In the genomic region with DNA sequence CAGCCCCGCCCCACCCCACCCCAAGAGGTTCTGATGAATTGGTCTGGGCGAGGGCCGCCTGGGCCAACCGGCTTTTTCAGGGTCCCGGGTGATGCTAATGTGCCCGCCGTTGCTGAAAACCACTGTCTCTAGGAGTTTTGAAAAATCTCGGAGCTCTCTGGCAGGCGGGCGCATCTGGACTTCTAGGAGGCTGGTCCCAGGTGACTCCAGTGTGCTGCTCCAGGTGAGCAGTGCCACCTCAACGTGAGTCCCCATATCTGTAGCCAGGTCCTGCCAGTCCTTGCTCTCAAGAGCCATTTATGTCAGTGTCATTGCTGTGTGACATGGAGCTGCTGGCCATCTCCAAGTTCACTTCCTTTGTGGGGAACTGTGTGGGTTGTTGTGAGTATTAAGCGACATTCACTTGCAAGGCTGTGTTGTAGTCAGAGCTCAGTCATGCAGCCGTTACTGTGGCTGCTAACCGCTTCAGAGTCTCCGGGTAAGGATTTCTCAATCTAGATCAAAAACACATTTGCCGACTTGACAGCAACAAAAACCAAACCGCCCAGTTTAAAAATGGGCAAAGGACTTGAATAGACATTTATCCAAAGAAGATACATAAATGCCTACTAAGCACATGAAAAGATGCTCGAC, we compare ENCODE assay signal across 8 cellular contexts. TPM values are rescaled to one million over a fixed set of nuclear protein-coding genes. Genes with fewer than 3 reads are reported as not detected.
DNase-seq lines count a peak whose midpoint lies in the region; ATAC-seq and TF ChIP-seq lines count a peak whose summit lies in the region.

A gene (minus strand): TSS at position 361 of the 633 bp plus-strand sequence. CDS start 8,264 bp downstream, outside the sequence.

- H3K9me3 ChIP-seq in BLaER1 treated with 17β-estradiol and CSF1 and Interleukin-3, amounts not matched to agents 10 nM and 100 nM (replicated peaks in 1 of 11), result peaks cover 0 to 7% (median 0%) of the 10 kb centered on the region in 11 experiments; a peak in 6 of 22 replicates
- H3K9me3 ChIP-seq in PC-3 (ENCODE audit: low read length), result no peaks in the 10 kb centered on the region
- H3K9me3 ChIP-seq in hepatocyte (ENCODE audit: low read depth), result no peaks in the 10 kb centered on the region

- H3K27ac ChIP-seq in BLaER1 treated with 17β-estradiol and CSF1 and Interleukin-3, amounts not matched to agents 10 nM and 100 nM, result peak within 1 kb of the TSS in 10 of 11 experiments; percentile 73 to 99 (median 92); a peak in 21 of 22 replicates
- H3K27ac ChIP-seq in PC-3 (ENCODE audit: low read length), result peak within 1 kb of the TSS; percentile 10; the same call in 1 of the 2 replicates
- peak within 1 kb of the TSS; percentile 79 for H3K27ac ChIP-seq in hepatocyte

- intact Hi-C loops in PC-3 (cut with micrococcal nuclease), result no loop called here

- H3K4me3 ChIP-seq in BLaER1 treated with 17β-estradiol and CSF1 and Interleukin-3, amounts not matched to agents 10 nM and 100 nM, result peak within 1 kb of the TSS; percentile 61 to 90 (median 79)
- H3K4me3 ChIP-seq in PC-3 (ENCODE audit: low read length), result peak within 1 kb of the TSS; percentile 69
- peak within 1 kb of the TSS; percentile 51 for H3K4me3 ChIP-seq in hepatocyte

- 53% methylated on average over 18 of the region's 18 CpGs for WGBS in hepatocyte (ENCODE audit: low lambda C conversion rate, missing lambda C conversion rate)

- peak within 1 kb of the TSS; percentile 75 to 99 (median 91) for H3K9ac ChIP-seq in BLaER1 treated with 17β-estradiol and CSF1 and Interleukin-3, amounts not matched to agents 10 nM and 100 nM
- H3K9ac ChIP-seq in PC-3 (ENCODE audit: low read length), result peak within 1 kb of the TSS; percentile 55

- DNase-seq in PC-3, result peak; percentile 53
- peak; percentile 75 for DNase-seq in activated naive CD4-positive, alpha-beta T cell treated with anti-CD3 and anti-CD28 coated beads, Interleukin-2, amount 10 ng/mL, durations not matched to agents 7 days and 5 days
- DNase-seq in hepatocyte (ENCODE audit: low spot score), result peak; percentile 19
- peak; percentile 30 to 45 for DNase-seq in stimulated activated CD4-positive, alpha-beta T cell treated with anti-CD3 and anti-CD28 coated beads, Interleukin-12 subunit alpha, Interleukin-12 subunit beta, amount 100 ng/mL, for 24 hours (ENCODE audit: low read depth in 2 of 2)

- no peaks in the 10 kb centered on the region for H3K36me3 Mint-ChIP-seq in activated naive CD4-positive, alpha-beta T cell treated with anti-CD3 and anti-CD28 coated beads, Interleukin-2, amount 10 ng/mL, durations not matched to agents 7 days and 5 days

- H3K4me3 Mint-ChIP-seq in activated naive CD4-positive, alpha-beta T cell treated with anti-CD3 and anti-CD28 coated beads, Interleukin-2, amount 10 ng/mL, durations not matched to agents 7 days and 5 days, result peak within 1 kb of the TSS; percentile 78

- no peaks in the 10 kb centered on the region for H3F3A ChIP-seq in PC-3 (ENCODE audit: low read length, unreplicated experiment)

- peak within 1 kb of the TSS; percentile 75 to 97 (median 91) for H3K4me2 ChIP-seq in BLaER1 treated with 17β-estradiol and CSF1 and Interleukin-3, amounts not matched to agents 10 nM and 100 nM
- H3K4me2 ChIP-seq in PC-3 (ENCODE audit: low read length), result peak within 1 kb of the TSS; percentile 86
- H3K4me2 ChIP-seq in hepatocyte, result peak within 1 kb of the TSS; percentile 91

- CTCF ChIA-PET in PC-3 (lab: Charles Lee), result no interaction called here
- CTCF ChIA-PET in activated naive CD4-positive, alpha-beta T cell treated with anti-CD3 and anti-CD28 coated beads, Interleukin-2, amount 10 ng/mL, durations not matched to agents 7 days and 5 days (lab: Charles Lee), result interaction anchor here (0.8 to 2.2 kb wide), 3 partner anchors 28 to 351 kb away, joined by 3 to 5 read pairs (median 3); no protein-coding TSS in a partner anchor

- BruUV-seq in PC-3 (replicated peaks; lab: Mats Ljungman, UMichigan), result no TSS peak

- peak within 1 kb of the TSS; percentile 84 for H2AFZ ChIP-seq in PC-3 (ENCODE audit: low read length)
- peak within 1 kb of the TSS; percentile 75 for H2AFZ ChIP-seq in hepatocyte

- POLR2A ChIA-PET in PC-3 (lab: Charles Lee; ENCODE audit: unreplicated experiment), result no interaction called here

- peak within 1 kb of the TSS; percentile 90 for H3K27ac Mint-ChIP-seq in activated naive CD4-positive, alpha-beta T cell treated with anti-CD3 and anti-CD28 coated beads, Interleukin-2, amount 10 ng/mL, durations not matched to agents 7 days and 5 days

- H3K9me2 ChIP-seq in PC-3 (replicated peaks; ENCODE audit: low read length) (no peaks in the 10 kb centered on the region), hepatocyte (replicated peaks; ENCODE audit: insufficient read depth) (no peaks in the 10 kb centered on the region)

- peaks cover 9 to 63% (median 22%) of the 10 kb centered on the region in 11 experiments; a peak in 21 of 22 replicates for H3K27me3 ChIP-seq in BLaER1 treated with 17β-estradiol and CSF1 and Interleukin-3, amounts not matched to agents 10 nM and 100 nM
- no peaks in the 10 kb centered on the region for H3K27me3 ChIP-seq in PC-3 (ENCODE audit: low read length)
- H3K27me3 ChIP-seq in hepatocyte, result peaks cover 10% of the 10 kb centered on the region

- peaks cover 24 to 62% (median 51%) of the 10 kb centered on the region in 10 experiments for H3K4me1 ChIP-seq in BLaER1 treated with 17β-estradiol and CSF1 and Interleukin-3, amounts not matched to agents 10 nM and 100 nM
- peaks cover 11% of the 10 kb centered on the region; the same call in 1 of the 2 replicates for H3K4me1 ChIP-seq in PC-3 (ENCODE audit: insufficient read depth, low read length)
- H3K4me1 ChIP-seq in hepatocyte (ENCODE audit: insufficient read depth), result peaks cover 10% of the 10 kb centered on the region

- ATAC-seq in PC-3, result peak; percentile 18; the same call in 1 of the 2 replicates
- no peak for ATAC-seq in HG02642 (IDR thresholded peaks at IDR 0.05; ENCODE audit: poor library complexity, unreplicated experiment)
- no peak for ATAC-seq in HG03520 (IDR thresholded peaks at IDR 0.05; ENCODE audit: unreplicated experiment)
- no peak for ATAC-seq in HG02885 (IDR thresholded peaks at IDR 0.05; ENCODE audit: poor library complexity, unreplicated experiment)

- H3K36me3 ChIP-seq in BLaER1 treated with 17β-estradiol and CSF1 and Interleukin-3, amounts not matched to agents 10 nM and 100 nM, result peaks cover 0 to 15% (median 0%) of the 10 kb centered on the region in 11 experiments; a peak in 3 of 22 replicates
- H3K36me3 ChIP-seq in PC-3 (ENCODE audit: low read depth, low read length) (no peaks in the 10 kb centered on the region), hepatocyte (replicated peaks; ENCODE audit: insufficient read depth, low read depth) (no peaks in the 10 kb centered on the region)

- H3K9me3 Mint-ChIP-seq in activated naive CD4-positive, alpha-beta T cell treated with anti-CD3 and anti-CD28 coated beads, Interleukin-2, amount 10 ng/mL, durations not matched to agents 7 days and 5 days, result no peaks in the 10 kb centered on the region

- peaks cover 47% of the 10 kb centered on the region for H3K4me1 Mint-ChIP-seq in activated naive CD4-positive, alpha-beta T cell treated with anti-CD3 and anti-CD28 coated beads, Interleukin-2, amount 10 ng/mL, durations not matched to agents 7 days and 5 days

- H3K79me2 ChIP-seq in PC-3 (ENCODE audit: low read length), result no peaks in the 10 kb centered on the region
- H3K79me2 ChIP-seq in hepatocyte, result no peaks in the 10 kb centered on the region

- H4K20me1 ChIP-seq in BLaER1 treated with 17β-estradiol and CSF1 and Interleukin-3, amounts not matched to agents 10 nM and 100 nM, result peaks cover 0 to 10% (median 0%) of the 10 kb centered on the region in 11 experiments; a peak in 4 of 22 replicates
- H4K20me1 ChIP-seq in PC-3 (ENCODE audit: low read length) (no peaks in the 10 kb centered on the region), hepatocyte (ENCODE audit: insufficient read depth, poor library complexity, severe bottlenecking) (no peaks in the 10 kb centered on the region)

- H3K27me3 Mint-ChIP-seq in activated naive CD4-positive, alpha-beta T cell treated with anti-CD3 and anti-CD28 coated beads, Interleukin-2, amount 10 ng/mL, durations not matched to agents 7 days and 5 days, result peaks cover 19% of the 10 kb centered on the region

- no peak for TF ChIP-seq CTCF in PC-3 (conservative IDR thresholded peaks at IDR 0.05; ENCODE audit: low read depth, low read length)
- no peak for TF ChIP-seq CTCF in hepatocyte (IDR thresholded peaks at IDR 0.05; ENCODE audit: poor library complexity)

RNA-seq across cellular contexts. Expression of the gene that starts here (rescaled TPM):
- total RNA-seq in PC-3 (2014; rRNA removed) (0.46 and 0.77 TPM in 2 replicates), hepatocyte (not detected in 2 replicates)
- polyA plus RNA-seq in hepatocyte, result 0.11 and 0.52 TPM in 2 replicates

Comparison
In these comparisons a context has a peak if more than half of its experiments do, and no peak if none do; other contexts are left out.
1. Peak in DNase-seq, ATAC-seq, H3K4me3 ChIP-seq, H3K27ac ChIP-seq, H3K9ac ChIP-seq and H3K4me2 ChIP-seq in PC-3; RNA of the gene not detected or under 1 TPM.
2. Peak in DNase-seq, H3K4me3 ChIP-seq, H3K27ac ChIP-seq and H3K4me2 ChIP-seq in hepatocyte; RNA of the gene not detected or under 1 TPM.
3. H3K27ac ChIP-seq: peak in every context shown above with its lines; median percentile 92 in BLaER1 treated with 17β-estradiol and CSF1 and Interleukin-3, amounts not matched to agents 10 nM and 100 nM; 79 in hepatocyte; 10 in PC-3.
4. DNase-seq: peak in every context shown above with its lines; median percentile 75 in activated naive CD4-positive, alpha-beta T cell treated with anti-CD3 and anti-CD28 coated beads, Interleukin-2, amount 10 ng/mL, durations not matched to agents 7 days and 5 days; 53 in PC-3; 38 in stimulated activated CD4-positive, alpha-beta T cell treated with anti-CD3 and anti-CD28 coated beads, Interleukin-12 subunit alpha, Interleukin-12 subunit beta, amount 100 ng/mL, for 24 hours; 19 in hepatocyte.